Comparison of ENCODE assay signal across 8 cellular contexts in the genomic region with DNA sequence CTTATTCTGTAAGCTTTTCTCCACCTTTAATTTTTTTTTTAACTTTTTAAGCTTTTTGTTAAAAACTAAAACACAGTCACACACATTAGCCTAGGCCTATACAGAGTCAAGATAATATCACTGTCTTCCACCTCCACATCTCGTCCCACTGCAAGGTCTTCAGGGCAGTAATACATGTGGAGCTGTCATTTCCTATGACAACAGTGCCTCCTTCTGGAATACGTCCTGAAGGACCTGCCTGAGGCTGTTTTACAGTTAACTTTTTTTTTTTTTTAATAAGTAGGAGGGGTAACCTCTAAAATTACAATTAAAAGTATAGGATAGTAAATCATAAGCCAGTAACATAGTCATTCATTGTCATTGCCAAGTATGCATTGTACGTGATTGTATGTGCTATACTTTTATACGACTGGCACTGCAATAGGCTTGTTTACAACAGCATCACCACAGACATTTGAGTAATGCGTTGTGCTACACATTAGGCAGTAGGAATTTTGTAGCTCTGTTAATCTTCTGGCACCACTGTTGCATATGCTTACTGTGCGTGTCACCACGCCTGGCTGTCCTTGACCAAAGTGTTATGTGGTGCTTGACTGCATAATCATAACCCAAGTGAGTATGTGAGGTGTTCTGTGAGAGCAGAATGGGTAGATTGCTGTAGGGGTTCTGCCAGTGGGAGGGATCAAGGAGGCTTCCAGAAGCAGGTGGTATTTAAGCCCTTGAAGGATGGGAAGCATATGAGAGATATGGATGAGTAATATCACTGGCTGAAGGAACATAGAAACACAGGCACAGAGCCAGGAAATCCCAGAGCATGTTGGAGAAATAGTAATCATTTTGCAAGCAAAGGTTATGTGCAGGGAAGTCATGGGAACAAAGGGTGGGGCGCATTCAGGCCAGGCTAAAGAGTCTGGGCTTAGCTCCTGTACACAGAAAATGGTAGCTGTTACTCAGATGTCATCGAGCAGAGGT. TPM values are rescaled to one million over a fixed set of nuclear protein-coding genes. Genes with fewer than 3 reads are reported as not detected.
DNase-seq lines count a peak whose midpoint lies in the region; ATAC-seq and TF ChIP-seq lines count a peak whose summit lies in the region.

No MANE protein-coding gene starts in this region.

- peak; percentile 18 to 69 (median 55) for TF ChIP-seq CTCF in adrenal gland (IDR thresholded peaks at IDR 0.05)

- H3K4me3 ChIP-seq in adrenal gland: no peak overlapping the region

- H3K27ac ChIP-seq in adrenal gland: peak overlapping the region in 2 of 5 donors; percentile 25 to 41

- intact Hi-C loops in adrenal gland (cut with DNase I): loop anchor here (10.0 kb wide), 2 partner anchors 107 to 117 kb away; no protein-coding TSS in a partner anchor

- peaks cover 0 to 11% of the 10 kb centered on the region in 2 donors for H3K36me3 ChIP-seq in adrenal gland (replicated peaks in 1 of 2)

- no peaks in the 10 kb centered on the region for H3K27me3 ChIP-seq in adrenal gland

- H3K4me1 ChIP-seq in adrenal gland (replicated peaks in 1 of 2): peaks cover 9 to 18% of the 10 kb centered on the region in 2 donors

- no peak for TF ChIP-seq POLR2A in adrenal gland (IDR thresholded peaks at IDR 0.05)

- no peaks in the 10 kb centered on the region for H3K9me3 ChIP-seq in adrenal gland (replicated peaks in 1 of 3)

- ATAC-seq in left lobe of liver: peak; percentile 72
- ATAC-seq in GM21381 (IDR thresholded peaks at IDR 0.05; ENCODE audit: unreplicated experiment): no peak

- WGBS in adrenal gland, 4 donors: 52 to 62% (median 58%) methylated on average over 9 of the region's 9 CpGs

- DNase-seq in EH (ENCODE audit: low read depth): peak; percentile 68
- DNase-seq in Kasumi-1 (lab: John Stamatoyannopoulos, UW): peak; percentile 66 to 77
- peak; percentile 51 to 84 (median 78) for DNase-seq in adrenal gland
- no peak for DNase-seq in left lobe of liver (ENCODE audit: low spot score)
- no peak for DNase-seq in GF-D8 (lab: John Stamatoyannopoulos, UW)
- DNase-seq in nucleus accumbens (lab: John Stamatoyannopoulos, UW): no peak
- no peak for DNase-seq in mesenteric fat pad (ENCODE audit: low spot score)

RNA-seq across cellular contexts. Expression of a gene that starts 18.3 kb away (rescaled TPM):
- total RNA-seq in adrenal gland (10 to 100 TPM; 16.6 to 40.8 (median 26.4) TPM), left lobe of liver (30.6 TPM), mesenteric fat pad (18.3 TPM)
- polyA plus RNA-seq in adrenal gland: 10 to 100 TPM in 1 of 3 donors, 1 to 10 TPM in 2; 5.1 to 28.7 (median 5.4) TPM

Comparison
In these comparisons a context has a peak if more than half of its experiments do, and no peak if none do; other contexts are left out.
1. DNase-seq: peak in EH (single experiment), Kasumi-1 (2 of 2) and adrenal gland (7 of 7); none in left lobe of liver (single experiment), GF-D8 (single experiment), nucleus accumbens (0 of 56) and mesenteric fat pad (single experiment).